ENCODE assay signal across 11 cellular contexts in genomic region chr16:50372611-50373344, GRCh38. TPM values are rescaled to one million over a fixed set of nuclear protein-coding genes. Genes with fewer than 3 reads are reported as not detected.
A peak's percentile ranks its signal among the peaks of the same experiment; 100 is the strongest.
DNase-seq lines count a peak whose midpoint lies in the region; ATAC-seq, FAIRE-seq and TF ChIP-seq lines count a peak whose summit lies in the region.
"Had no signal": no experiment of that assay in that cellular context is flagged by ENCODE, and none has a peak within 500 bp of the region (broad histone marks: within the 10 kb centered on the region; RNA-seq: fewer than 3 reads in every experiment).

No MANE protein-coding gene starts in this region.

- H3K79me1 ChIP-seq in H1 (ENCODE audit: low read depth, low read length), result 0 out of 2 replicates have a peak, but pooled peaks cover 1% of the 10 kb centered on the region

- H3K4ac ChIP-seq in H1 (replicated peaks; ENCODE audit: insufficient read length, low read depth, low read length), result no peak overlapping the region

- TF ChIP-seq POLR2A in H1 (IDR thresholded peaks at IDR 0.05; ENCODE audit: control extremely low read depth in 1 of 2, low read depth in 2 of 2, low read length in 2 of 2), result no peak

- no peak overlapping the region for H3K4me3 Mint-ChIP-seq in HFFc6

- no peaks in the 10 kb centered on the region for H4K20me1 ChIP-seq in H1 (replicated peaks in 1 of 2; ENCODE audit: control insufficient read depth in 1 of 2, insufficient read depth in 2 of 2, low read length in 2 of 2)

- H2BK5ac ChIP-seq in H1 (ENCODE audit: low read depth, low read length), result no peak overlapping the region

- H3K27ac ChIP-seq in H1 (ENCODE audit: low read depth, low read length), result no peak overlapping the region
- H3K27ac ChIP-seq: brain microvascular endothelial cell, upper lobe of right lung had no signal

- 76% methylated on average over 9 of the region's 10 CpGs; no CpG with 5 or more reads in 1 of the 2 experiments for WGBS in H1 (ENCODE audit: extremely low coverage in 1 of 2, insufficient coverage in 1 of 2, insufficient read length in 1 of 2, insufficient replicate concordance in 2 of 2, low coverage in 1 of 2, low lambda C conversion rate in 2 of 2, missing lambda C conversion rate in 1 of 2), 2 experiments

- TF ChIP-seq EP300 in H1 (IDR thresholded peaks at IDR 0.05; ENCODE audit: borderline replicate concordance in 1 of 2, low read depth in 2 of 2, low read length in 2 of 2), result no peak

- H2BK12ac ChIP-seq in H1 (ENCODE audit: low read depth, low read length), result no peak overlapping the region

- H3K56ac ChIP-seq in H1 (replicated peaks; ENCODE audit: insufficient read length, low read depth, low read length), result no peak overlapping the region

- no peak for ATAC-seq in HG02981 (IDR thresholded peaks at IDR 0.05; ENCODE audit: unreplicated experiment)
- ATAC-seq: upper lobe of right lung had no signal

- no peak overlapping the region for H3K18ac ChIP-seq in H1 (ENCODE audit: extremely low read depth, low read length)

- H4K8ac ChIP-seq in H1 (ENCODE audit: extremely low read depth, insufficient read depth, low read length), result peak overlapping the region; percentile 38; the same call in 1 of the 2 replicates

- no peak overlapping the region for H4K91ac ChIP-seq in H1 (replicated peaks; ENCODE audit: insufficient read length, low read length)

- no peak overlapping the region for H2BK20ac ChIP-seq in H1 (ENCODE audit: low read length)

- H3K4me1 ChIP-seq in H1 (replicated peaks in 1 of 4; ENCODE audit: control insufficient read depth in 3 of 4, insufficient read depth in 4 of 4, low read length in 3 of 4), result peaks cover 0 to under 1% (median under 1%) of the 10 kb centered on the region in 4 experiments; a peak in 3 of 7 replicates

- no peak for TF ChIP-seq CTCF in AG09309 (IDR thresholded peaks at IDR 0.05; ENCODE audit: control insufficient read depth, insufficient read depth, low read depth, low read length, missing control alignments)
- no peak for TF ChIP-seq CTCF in HFFc6 (IDR thresholded peaks at IDR 0.05)
- no peak for TF ChIP-seq CTCF in H1 (IDR thresholded peaks at IDR 0.05; ENCODE audit: control extremely low read depth in 1 of 3, insufficient read depth in 1 of 3, low read depth in 1 of 3, low read length in 3 of 3)

- H3K9ac ChIP-seq in H1 (replicated peaks in 1 of 4; ENCODE audit: extremely low read depth in 1 of 4, low read depth in 3 of 4, low read length in 3 of 4), result no peak overlapping the region

- no peak overlapping the region for H3K27ac Mint-ChIP-seq in HFFc6

- no peak overlapping the region for H2BK120ac ChIP-seq in H1 (replicated peaks; ENCODE audit: low read depth, low read length)

- 0 out of 2 replicates have a peak overlapping the region, but pooled peaks have one; percentile 52 for H2AFZ ChIP-seq in H1 (ENCODE audit: low read length)

- no peak overlapping the region for H3K4me2 ChIP-seq in H1 (ENCODE audit: insufficient read depth in 1 of 2, low read depth in 2 of 2, low read length in 2 of 2)

- no peak overlapping the region for H3K23ac ChIP-seq in H1 (ENCODE audit: insufficient read length)

- no peak for FAIRE-seq in H1 (lab: Jason Lieb, UNC)

- no peak overlapping the region for H3K4me3 ChIP-seq in AG09309 (ENCODE audit: control insufficient read depth, low read depth, low read length)
- H3K4me3 ChIP-seq in H1 (ENCODE audit: extremely low read depth in 1 of 4, insufficient read depth in 2 of 4, low read depth in 3 of 4, low read length in 4 of 4), result no peak overlapping the region
- H3K4me3 ChIP-seq: upper lobe of right lung had no signal

- H3K9me3 Mint-ChIP-seq in HFFc6, result no peaks in the 10 kb centered on the region

- no peak overlapping the region for H2AK5ac ChIP-seq in H1 (ENCODE audit: low read depth, low read length)

- peaks cover 5% of the 10 kb centered on the region; the same call in 1 of the 2 replicates for H3K36me3 Mint-ChIP-seq in HFFc6 (ENCODE audit: low read depth)

- TF ChIP-seq RAD21 in H1 (IDR thresholded peaks at IDR 0.05 in 1 of 2, conservative IDR thresholded peaks at IDR 0.05 in 1 of 2; ENCODE audit: low read depth in 2 of 2, low read length in 2 of 2), result no peak

- H2BK15ac ChIP-seq in H1 (ENCODE audit: low read length), result 0 out of 2 replicates have a peak overlapping the region, but pooled peaks have one; percentile 12

- H3K79me2 ChIP-seq in H1 (ENCODE audit: control insufficient read depth in 1 of 2, insufficient read depth in 2 of 2, low read length in 2 of 2), result peaks cover under 1 to 5% of the 10 kb centered on the region in 2 experiments; a peak in 3 of 4 replicates

- peaks cover 20% of the 10 kb centered on the region for H3K27me3 Mint-ChIP-seq in HFFc6 (ENCODE audit: insufficient read depth)

- no peaks in the 10 kb centered on the region for H3K36me3 ChIP-seq in H1 (ENCODE audit: control insufficient read depth in 2 of 4, insufficient read depth in 4 of 4, low read length in 3 of 4)
- H3K36me3 ChIP-seq: brain microvascular endothelial cell, upper lobe of right lung had no signal

- no peaks in the 10 kb centered on the region for H3K9me3 ChIP-seq in H1 (ENCODE audit: insufficient read depth in 2 of 2, low read depth in 1 of 2, low read length in 1 of 2)
- H3K9me3 ChIP-seq: upper lobe of right lung had no signal

- POLR2A ChIA-PET in H1 (lab: Charles Lee; ENCODE audit: partially characterized antibody), result no interaction called here

- H3K27me3 ChIP-seq in H1 (replicated peaks in 1 of 4; ENCODE audit: control insufficient read depth in 3 of 4, extremely low read depth in 1 of 4, insufficient read depth in 3 of 4, low read length in 3 of 4), result no peaks in the 10 kb centered on the region
- H3K27me3 ChIP-seq: brain microvascular endothelial cell, upper lobe of right lung had no signal

- H3K14ac ChIP-seq in H1 (ENCODE audit: insufficient read length), result no peak overlapping the region

- peaks cover 4% of the 10 kb centered on the region; the same call in 1 of the 2 replicates for H3K23me2 ChIP-seq in H1 (ENCODE audit: low read depth, low read length)

- H4K5ac ChIP-seq in H1 (ENCODE audit: insufficient read length, low read depth, low read length), result no peak overlapping the region

- DNase-seq in AG09309 (ENCODE audit: low read depth) (peak; percentile 4), HFFc6 (peak; percentile 18), H1 (ENCODE audit: low read depth in 1 of 2, low spot score in 2 of 2) (no peak), mucosa of gallbladder (ENCODE audit: low spot score) (peak; percentile 58), NAMALWA (ENCODE audit: low spot score) (no peak), putamen (ENCODE audit: low spot score) (no peak), iPS-NIHi7 (ENCODE audit: extremely low spot score) (no peak)
- DNase-seq: brain microvascular endothelial cell, DND-41, upper lobe of right lung had no signal

- peaks cover 18% of the 10 kb centered on the region for H3K4me1 Mint-ChIP-seq in HFFc6 (ENCODE audit: low read depth)

- CTCF ChIA-PET in H1 (lab: Charles Lee; ENCODE audit: partially characterized antibody), result interaction anchor here (0.8 to 6.6 kb wide), 17 partner anchors 10 to 434 kb away, joined by 3 to 31 read pairs (median 5); no protein-coding TSS in a partner anchor

TF ChIP-seq in H1, 55 proteins besides CTCF, POLR2A, EP300 and RAD21:
- no peak for TF ChIP-seq TAF7 (optimal IDR thresholded peaks at IDR 0.05; ENCODE audit: borderline replicate concordance, low read depth, low read length)
- TF ChIP-seq EGR1 (IDR thresholded peaks at IDR 0.05; ENCODE audit: borderline replicate concordance, low read depth, low read length), result no peak
- no peak for TF ChIP-seq JUND (IDR thresholded peaks at IDR 0.05; ENCODE audit: low read length)
- no peak for TF ChIP-seq RNF2 (IDR thresholded peaks at IDR 0.05; ENCODE audit: borderline replicate concordance, low read depth, low read length, missing control alignments, poor library complexity, severe bottlenecking)
- no peak for TF ChIP-seq CHD1 (IDR thresholded peaks at IDR 0.05; ENCODE audit: low read depth, low read length)
- no peak for TF ChIP-seq EZH2 (IDR thresholded peaks at IDR 0.05; ENCODE audit: low read depth, low read length, severe bottlenecking)
- TF ChIP-seq HDAC2 (IDR thresholded peaks at IDR 0.05; ENCODE audit: borderline replicate concordance in 1 of 2, low read depth in 2 of 2, low read length in 2 of 2), result no peak
- TF ChIP-seq BRCA1 (IDR thresholded peaks at IDR 0.05; ENCODE audit: low read depth, low read length), result no peak

RNA-seq across cellular contexts. Expression of gene BRD7, which starts 4.0 kb away (rescaled TPM):
- total RNA-seq in HFFc6 (2021; fragmentation: NEBNext Ultra II Directional; extraction: Animal tissue kit (Norgen Biotek cat#: 25700)), result 10 to 100 TPM; 50.5 to 65.0 (median 63.0) TPM
- total RNA-seq in H1 (2021; fragmentation: NEBNext Ultra II Directional; extraction: Animal tissue kit (Norgen Biotek cat#: 25700)), result 119 and 120 TPM in 2 replicates
- 27.7 and 42.5 TPM in 2 replicates for polyA plus RNA-seq in H1 (2011; rRNA removed)
- 45.8 TPM for polyA plus RNA-seq in H1 (2011; cell fraction: cytosol; rRNA removed)
- 101 TPM for polyA plus RNA-seq in H1 (2011; cell fraction: nucleus; rRNA removed)
- 76.6 to 117 TPM (median 91.0 TPM) in 4 replicates for polyA plus RNA-seq in H1 (2012, experiment 1 of 2)
- polyA plus RNA-seq in H1 (2012, experiment 2 of 2), result 11.0 TPM
- 160 TPM for polyA plus RNA-seq in H1 (2013, experiment 1 of 2)
- polyA plus RNA-seq in H1 (2013, experiment 2 of 2), result 158 TPM
- polyA minus RNA-seq in H1 (2011; rRNA and poly(A)+ RNA removed), result 69.2 and 75.1 TPM in 2 replicates
- polyA minus RNA-seq in H1 (2011; cell fraction: cytosol; rRNA and poly(A)+ RNA removed), result 31.0 TPM
- polyA minus RNA-seq in H1 (2011; cell fraction: nucleus; rRNA and poly(A)+ RNA removed), result 169 TPM
- 59.1 TPM for total RNA-seq in mucosa of gallbladder

Comparison
In these comparisons a context has a peak if more than half of its experiments do, and no peak if none do; other contexts are left out.
1. DNase-seq: peak in AG09309 (single experiment), HFFc6 (single experiment) and mucosa of gallbladder (single experiment); none in H1 (0 of 2), NAMALWA (single experiment), putamen (single experiment) and iPS-NIHi7 (single experiment).